ENCODE assay signal across 25 cellular contexts in the genomic region with DNA sequence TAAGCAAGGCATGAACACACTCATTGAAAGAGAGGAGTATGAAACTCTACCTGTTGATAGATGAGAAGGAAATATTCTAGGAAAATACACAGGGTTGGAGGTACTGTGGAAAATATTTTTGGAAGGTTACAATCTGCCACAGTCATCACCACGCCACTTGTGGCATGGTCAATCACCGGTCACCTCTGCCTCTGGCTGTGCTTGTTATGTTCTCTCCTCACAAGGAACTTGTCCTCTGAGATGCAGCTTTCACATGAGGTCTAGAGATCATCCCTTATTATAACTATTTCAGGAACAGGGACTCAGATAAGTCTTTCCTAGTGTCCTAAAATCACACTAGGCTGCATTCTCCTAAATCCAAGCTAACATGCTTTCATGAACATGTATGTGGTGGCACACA.
DNase-seq lines count a peak whose midpoint lies in the region; ATAC-seq, FAIRE-seq and TF ChIP-seq lines count a peak whose summit lies in the region.
"Had no signal": no experiment of that assay in that cellular context is flagged by ENCODE, and none has a peak within 500 bp of the region (broad histone marks: within the 10 kb centered on the region; RNA-seq: fewer than 3 reads in every experiment).

No MANE protein-coding gene starts in this region.

- no peaks in the 10 kb centered on the region for H3K36me3 ChIP-seq in left ventricle myocardium inferior
- H3K36me3 ChIP-seq in A673 (ENCODE audit: insufficient read depth, low read length, poor library complexity, severe bottlenecking) = no peaks in the 10 kb centered on the region
- H3K36me3 ChIP-seq: BE2C, BLaER1 had no signal

- H3K27me3 ChIP-seq in left ventricle myocardium inferior (ENCODE audit: low read depth) (no peaks in the 10 kb centered on the region), A673 (replicated peaks; ENCODE audit: insufficient read depth, low read depth, low read length, poor library complexity) (no peaks in the 10 kb centered on the region), right cardiac atrium (ENCODE audit: control insufficient read depth, insufficient read depth) (no peaks in the 10 kb centered on the region)
- H3K27me3 ChIP-seq: BE2C, BLaER1 had no signal

- no peak for TF ChIP-seq EP300 in A549 (IDR thresholded peaks at IDR 0.05)

- peaks cover 0 to 4% of the 10 kb centered on the region in 2 donors for H3K27me3 Mint-ChIP-seq in stimulated activated naive B cell treated with anti-CD40 and anti-IgM and Interleukin-4, amounts not matched to agents 10 μg/mL and 1 μg/mL and 100 μg/mL, for 72 hours
- H3K27me3 Mint-ChIP-seq: CD4-positive, CD25-positive, alpha-beta regulatory T cell had no signal

- TF ChIP-seq CTCF in left ventricle myocardium inferior (IDR thresholded peaks at IDR 0.05; ENCODE audit: borderline replicate concordance) (no peak), A549 (IDR thresholded peaks at IDR 0.05) (no peak), A673 (conservative IDR thresholded peaks at IDR 0.05; ENCODE audit: low read depth, low read length) (no peak)

- CTCF ChIA-PET in A549 (lab: Yijun Ruan, JAX) = no interaction called here
- CTCF ChIA-PET in A673 (lab: Charles Lee) = no interaction called here

- no peaks in the 10 kb centered on the region for H3K36me3 Mint-ChIP-seq in stimulated activated naive B cell treated with anti-CD40 and anti-IgM and Interleukin-4, amounts not matched to agents 10 μg/mL and 1 μg/mL and 100 μg/mL, for 72 hours
- H3K36me3 Mint-ChIP-seq: CD14-positive monocyte; CD4-positive, alpha-beta memory T cell; CD4-positive, CD25-positive, alpha-beta regulatory T cell had no signal

- TF ChIP-seq POLR2A in A549 (IDR thresholded peaks at IDR 0.05; ENCODE audit: low read length) = no peak

- H3K27ac Mint-ChIP-seq in stimulated activated naive B cell treated with anti-CD40 and anti-IgM and Interleukin-4, amounts not matched to agents 10 μg/mL and 1 μg/mL and 100 μg/mL, for 72 hours = no peak overlapping the region
- H3K27ac Mint-ChIP-seq: CD14-positive monocyte; CD4-positive, alpha-beta memory T cell; CD4-positive, CD25-positive, alpha-beta regulatory T cell; CD8-positive, alpha-beta memory T cell had no signal

- H3K4me1 ChIP-seq in left ventricle myocardium inferior (peaks cover 9% of the 10 kb centered on the region), A549 (peaks cover 15% of the 10 kb centered on the region; the same call in 2 of the 3 replicates), A673 (ENCODE audit: insufficient read depth, low read length, poor library complexity, severe bottlenecking) (peaks cover 8% of the 10 kb centered on the region), right cardiac atrium (ENCODE audit: control insufficient read depth, insufficient read depth, low read length) (peaks cover 2% of the 10 kb centered on the region)
- H3K4me1 ChIP-seq: BE2C, BLaER1 had no signal

- no peaks in the 10 kb centered on the region for H3K4me1 Mint-ChIP-seq in stimulated activated naive B cell treated with anti-CD40 and anti-IgM and Interleukin-4, amounts not matched to agents 10 μg/mL and 1 μg/mL and 100 μg/mL, for 72 hours
- H3K4me1 Mint-ChIP-seq: CD14-positive monocyte; CD4-positive, alpha-beta memory T cell; CD4-positive, CD25-positive, alpha-beta regulatory T cell; CD8-positive, alpha-beta memory T cell had no signal

- 64% methylated on average over 2 of the region's 2 CpGs for WGBS in A549 (ENCODE audit: missing lambda C conversion rate)
- 74% methylated on average over 2 of the region's 2 CpGs for WGBS in right cardiac atrium

- TF ChIP-seq RAD21 in A549 (conservative IDR thresholded peaks at IDR 0.05 in 1 of 2, IDR thresholded peaks at IDR 0.05 in 1 of 2) = no peak

- peak; percentile 53 for ATAC-seq in Right ventricle myocardium superior (ENCODE audit: poor library complexity)
- ATAC-seq in A549 = no peak
- peak; percentile 16 to 57 for ATAC-seq in right cardiac atrium
- ATAC-seq in stimulated activated naive B cell treated with anti-CD40 and anti-IgM and Interleukin-4, amounts not matched to agents 10 μg/mL and 1 μg/mL and 100 μg/mL, for 72 hours (replicated peaks) = no peak

- intact Hi-C loops in Right ventricle myocardium superior (cut with DNase I) (no loop called here), left ventricle myocardium inferior (cut with micrococcal nuclease) (no loop called here), A673 (cut with micrococcal nuclease; ENCODE audit: unreplicated experiment) (no loop called here), right cardiac atrium (cut with DNase I) (no loop called here)

- BruUV-seq in A673 (replicated peaks; lab: Mats Ljungman, UMichigan) = no TSS peak

- FAIRE-seq in A549 (lab: Jason Lieb, UNC) = peak; percentile 39
- FAIRE-seq: A204.1, G401.6, GM12891, GM19239 had no signal

- H3K27ac ChIP-seq in left ventricle myocardium inferior (replicated peaks) (no peak overlapping the region), A549 (0 out of 6 replicates have a peak overlapping the region, but pooled peaks of 1 of the 2 experiments have one; percentile 15), A673 (ENCODE audit: low read depth, low read length, poor library complexity, severe bottlenecking) (peak overlapping the region; percentile 33), right cardiac atrium (ENCODE audit: low read length) (no peak overlapping the region)
- H3K27ac ChIP-seq: BLaER1 had no signal

- POLR2A ChIA-PET in A549 (lab: Yijun Ruan, JAX) (no interaction called here), A673 (lab: Charles Lee; ENCODE audit: low non-redundant PET) (no interaction called here)

- DNase-seq in Right ventricle myocardium superior (no peak), left ventricle myocardium inferior (no peak), A549 (ENCODE audit: low read depth in 1 of 2, low spot score in 1 of 2) (no peak), A673 (ENCODE audit: low spot score) (no peak), right cardiac atrium (peak in 1 of 3 donors; percentile 33), DMS79 treated with DMSO at 0.1 percent for 48 hours (lab: John Stamatoyannopoulos, UW) (no peak)
- DNase-seq in stimulated activated naive B cell treated with anti-CD40 and anti-IgM and Interleukin-4, amounts not matched to agents 10 μg/mL and 1 μg/mL and 100 μg/mL, for 72 hours = no peak
- DNase-seq: 8988T; BE2C; C1 segment of cervical spinal cord; CD4-positive, alpha-beta memory T cell; CD4-positive, CD25-positive, alpha-beta regulatory T cell; CD8-positive, alpha-beta memory T cell; COR-L47; DMS 273 treated with DMSO at 0.1 percent for 48 hours; DMS153; DMS53; DMS79; GF-D8 had no signal

- H3K4me3 ChIP-seq in left ventricle myocardium inferior (no peak overlapping the region), A549 (no peak overlapping the region), A673 (ENCODE audit: low read depth, low read length, poor library complexity, severe bottlenecking) (no peak overlapping the region), right cardiac atrium (ENCODE audit: low read length) (no peak overlapping the region)
- H3K4me3 ChIP-seq: BLaER1 had no signal

- no peak overlapping the region for H3K4me3 Mint-ChIP-seq in stimulated activated naive B cell treated with anti-CD40 and anti-IgM and Interleukin-4, amounts not matched to agents 10 μg/mL and 1 μg/mL and 100 μg/mL, for 72 hours
- H3K4me3 Mint-ChIP-seq: CD4-positive, alpha-beta memory T cell; CD4-positive, CD25-positive, alpha-beta regulatory T cell had no signal

- H3K4me2 ChIP-seq in A549 = no peak overlapping the region
- H3K4me2 ChIP-seq: BLaER1 had no signal

- H3K9me3 Mint-ChIP-seq in stimulated activated naive B cell treated with anti-CD40 and anti-IgM and Interleukin-4, amounts not matched to agents 10 μg/mL and 1 μg/mL and 100 μg/mL, for 72 hours = no peaks in the 10 kb centered on the region

- no peaks in the 10 kb centered on the region for H3K9me3 ChIP-seq in left ventricle myocardium inferior (replicated peaks)
- H3K9me3 ChIP-seq in A549 = no peaks in the 10 kb centered on the region
- H3K9me3 ChIP-seq in A673 (ENCODE audit: low read depth, low read length, poor library complexity, severe bottlenecking) = no peaks in the 10 kb centered on the region
- no peaks in the 10 kb centered on the region for H3K9me3 ChIP-seq in right cardiac atrium (ENCODE audit: control insufficient read depth, low read length)
- H3K9me3 ChIP-seq: BE2C, BLaER1 had no signal

TF ChIP-seq in A549, 52 proteins besides CTCF, POLR2A, EP300 and RAD21:
- TF ChIP-seq RNF2 (IDR thresholded peaks at IDR 0.05; ENCODE audit: borderline replicate concordance, low read depth) (no peak), HEYL (CRISPR knock-in tag; IDR thresholded peaks at IDR 0.05) (no peak), FOXS1 (CRISPR knock-in tag; IDR thresholded peaks at IDR 0.05) (no peak), HOXB5 (CRISPR knock-in tag; IDR thresholded peaks at IDR 0.05) (no peak), KDM5A (IDR thresholded peaks at IDR 0.05) (no peak), NFE2L2 (conservative IDR thresholded peaks at IDR 0.05; ENCODE audit: low read length) (no peak)
- TF ChIP-seq, protein P1, sequence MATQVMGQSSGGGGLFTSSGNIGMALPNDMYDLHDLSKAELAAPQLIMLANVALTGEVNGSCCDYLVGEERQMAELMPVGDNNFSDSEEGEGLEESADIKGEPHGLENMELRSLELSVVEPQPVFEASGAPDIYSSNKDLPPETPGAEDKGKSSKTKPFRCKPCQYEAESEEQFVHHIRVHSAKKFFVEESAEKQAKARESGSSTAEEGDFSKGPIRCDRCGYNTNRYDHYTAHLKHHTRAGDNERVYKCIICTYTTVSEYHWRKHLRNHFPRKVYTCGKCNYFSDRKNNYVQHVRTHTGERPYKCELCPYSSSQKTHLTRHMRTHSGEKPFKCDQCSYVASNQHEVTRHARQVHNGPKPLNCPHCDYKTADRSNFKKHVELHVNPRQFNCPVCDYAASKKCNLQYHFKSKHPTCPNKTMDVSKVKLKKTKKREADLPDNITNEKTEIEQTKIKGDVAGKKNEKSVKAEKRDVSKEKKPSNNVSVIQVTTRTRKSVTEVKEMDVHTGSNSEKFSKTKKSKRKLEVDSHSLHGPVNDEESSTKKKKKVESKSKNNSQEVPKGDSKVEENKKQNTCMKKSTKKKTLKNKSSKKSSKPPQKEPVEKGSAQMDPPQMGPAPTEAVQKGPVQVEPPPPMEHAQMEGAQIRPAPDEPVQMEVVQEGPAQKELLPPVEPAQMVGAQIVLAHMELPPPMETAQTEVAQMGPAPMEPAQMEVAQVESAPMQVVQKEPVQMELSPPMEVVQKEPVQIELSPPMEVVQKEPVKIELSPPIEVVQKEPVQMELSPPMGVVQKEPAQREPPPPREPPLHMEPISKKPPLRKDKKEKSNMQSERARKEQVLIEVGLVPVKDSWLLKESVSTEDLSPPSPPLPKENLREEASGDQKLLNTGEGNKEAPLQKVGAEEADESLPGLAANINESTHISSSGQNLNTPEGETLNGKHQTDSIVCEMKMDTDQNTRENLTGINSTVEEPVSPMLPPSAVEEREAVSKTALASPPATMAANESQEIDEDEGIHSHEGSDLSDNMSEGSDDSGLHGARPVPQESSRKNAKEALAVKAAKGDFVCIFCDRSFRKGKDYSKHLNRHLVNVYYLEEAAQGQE (IDR thresholded peaks at IDR 0.05) = no peak

Comparison
In these comparisons a context has a peak if more than half of its experiments do, and no peak if none do; other contexts are left out.
1. ATAC-seq: peak in Right ventricle myocardium superior (single experiment) and right cardiac atrium (2 of 2); none in A549 (0 of 2) and stimulated activated naive B cell treated with anti-CD40 and anti-IgM and Interleukin-4, amounts not matched to agents 10 μg/mL and 1 μg/mL and 100 μg/mL, for 72 hours (0 of 2).